1 cellular context compared by ENCODE assay signal in the genomic region with DNA sequence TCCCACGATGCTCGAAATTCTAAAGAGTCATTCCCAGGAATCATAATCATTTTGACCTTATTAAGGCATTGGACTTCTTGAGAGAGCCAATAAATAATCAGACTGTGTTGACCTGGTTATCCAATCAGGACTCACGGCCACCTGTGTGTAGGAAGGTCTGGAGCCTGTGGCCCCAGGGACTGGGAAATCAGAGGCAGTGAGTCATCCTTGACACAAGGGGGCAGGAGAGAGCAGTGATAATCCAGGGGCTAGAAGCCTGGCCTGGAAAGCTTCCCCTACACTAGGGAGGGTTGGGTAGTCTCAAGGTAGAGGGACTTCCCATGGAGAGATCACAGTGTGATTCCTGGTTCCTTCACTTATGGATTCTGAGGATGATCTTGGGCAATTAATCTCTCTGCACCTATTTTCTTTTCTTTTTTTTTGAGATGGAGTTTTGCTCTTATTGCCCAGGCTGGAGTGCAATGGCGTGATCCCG.
TF ChIP-seq lines count a peak whose summit lies in the region.

No MANE protein-coding gene starts in this region.

TF ChIP-seq in SK-N-SH, 30 proteins besides CTCF, POLR2A, EP300 and RAD21:
- TF ChIP-seq SMC3 (IDR thresholded peaks at IDR 0.05; ENCODE audit: low read depth, low read length): peak; percentile 86
- peak; percentile 29; the same call in 1 of the 2 replicates for TF ChIP-seq FOSL2 (IDR thresholded peaks at IDR 0.05; ENCODE audit: borderline replicate concordance, low read depth)
- no peak for TF ChIP-seq TEAD4 (IDR thresholded peaks at IDR 0.05; ENCODE audit: borderline replicate concordance, insufficient read depth)
